Comparison of ENCODE assay signal across 1 cellular context in genomic region chr6:43275782-43276179, GRCh38.
TF ChIP-seq lines count a peak whose summit lies in the region.

No MANE protein-coding gene starts in this region.

TF ChIP-seq in H1, 55 proteins besides CTCF, POLR2A, EP300 and RAD21:
- no peak for TF ChIP-seq CEBPB (IDR thresholded peaks at IDR 0.05; ENCODE audit: low read depth, low read length)
